In genomic region chr11:112526699-112527410, GRCh38 we compare ENCODE assay signal across 12 cellular contexts.
A peak's percentile ranks its signal among the peaks of the same experiment; 100 is the strongest.
DNase-seq lines count a peak whose midpoint lies in the region; ATAC-seq and TF ChIP-seq lines count a peak whose summit lies in the region.
"Had no signal": no experiment of that assay in that cellular context is flagged by ENCODE, and none has a peak within 500 bp of the region (broad histone marks: within the 10 kb centered on the region; RNA-seq: fewer than 3 reads in every experiment).

No MANE protein-coding gene starts in this region.

- DNase-seq in activated CD4-positive, alpha-beta T cell treated with anti-CD3 and anti-CD28 coated beads for 48 hours, result peak; percentile 47
- no peak for DNase-seq in activated CD4-positive, alpha-beta T cell treated with anti-CD3 and anti-CD28 coated beads, Interleukin-2, amount 50 U/mL, for 1 hour
- peak; percentile 40 for DNase-seq in M059J (ENCODE audit: low read depth)
- DNase-seq in foreskin keratinocyte, result peak; percentile 68 to 73
- no peak for DNase-seq in sciatic nerve (ENCODE audit: low spot score)
- no peak for DNase-seq in NCI-H82 (lab: John Stamatoyannopoulos, UW)
- no peak for DNase-seq in NOMO-1 treated with dmso at 0.1 percent for 144 hours (lab: John Stamatoyannopoulos, UW; ENCODE audit: unreplicated experiment)
- DNase-seq in NCI-H1417 treated with DMSO at 0.1 percent for 48 hours (lab: John Stamatoyannopoulos, UW), result no peak
- DNase-seq: NCI-H1694, right lobe of liver, SW 1271 had no signal

- H3K27ac ChIP-seq in foreskin keratinocyte, result no peak overlapping the region
- H3K27ac ChIP-seq: A549, right lobe of liver had no signal

- peak; percentile 92 for ATAC-seq in foreskin keratinocyte
- peak; percentile 18 for ATAC-seq in sciatic nerve
- ATAC-seq: A549, right lobe of liver had no signal

- intact Hi-C loops in sciatic nerve (cut with DNase I), result no loop called here

- peaks cover 6% of the 10 kb centered on the region for H3K27me3 ChIP-seq in foreskin keratinocyte
- H3K27me3 ChIP-seq: right lobe of liver had no signal

- H3K4me1 ChIP-seq in foreskin keratinocyte, result peaks cover 3% of the 10 kb centered on the region
- H3K4me1 ChIP-seq: A549, right lobe of liver had no signal

- no peak for TF ChIP-seq CTCF in foreskin keratinocyte (conservative IDR thresholded peaks at IDR 0.05)

Comparison
In these comparisons a context has a peak if more than half of its experiments do, and no peak if none do; other contexts are left out.
1. DNase-seq: peak in activated CD4-positive, alpha-beta T cell treated with anti-CD3 and anti-CD28 coated beads for 48 hours (single experiment), M059J (single experiment) and foreskin keratinocyte (2 of 2); none in activated CD4-positive, alpha-beta T cell treated with anti-CD3 and anti-CD28 coated beads, Interleukin-2, amount 50 U/mL, for 1 hour (single experiment), sciatic nerve (single experiment), NCI-H82 (single experiment), NOMO-1 treated with dmso at 0.1 percent for 144 hours (single experiment) and NCI-H1417 treated with DMSO at 0.1 percent for 48 hours (single experiment).